Comparison of ENCODE assay signal across 8 cellular contexts in genomic region chr19:5622465-5623396, GRCh38. TPM values are rescaled to one million over a fixed set of nuclear protein-coding genes. Genes with fewer than 3 reads are reported as not detected.
DNase-seq lines count a peak whose midpoint lies in the region; FAIRE-seq and TF ChIP-seq lines count a peak whose summit lies in the region.

SAFB (plus strand) TSS chr19:5623083; CDS start chr19:5623206, 123 bp downstream.
SAFB2 (minus strand) TSS chr19:5622776; CDS start chr19:5622715, 61 bp downstream.

- H3K4me1 ChIP-seq in neuronal stem cell (ENCODE audit: control insufficient read depth in 2 of 2, insufficient read depth in 1 of 2, low read depth in 1 of 2, low read length in 2 of 2) = peaks cover 5 to 26% of the 10 kb centered on the region in 2 donors

- peak within 1 kb of the TSS; percentile 50 for H2BK15ac ChIP-seq in neuronal stem cell (ENCODE audit: low read length)

- no peaks in the 10 kb centered on the region for H3K27me3 ChIP-seq in neuronal stem cell (ENCODE audit: control insufficient read depth in 3 of 3, insufficient read depth in 3 of 3, low read depth in 1 of 3, low read length in 3 of 3)

- peaks cover 3% of the 10 kb centered on the region for H3K27me3 Mint-ChIP-seq in HFFc6 (ENCODE audit: insufficient read depth)
- no peaks in the 10 kb centered on the region for H3K27me3 Mint-ChIP-seq in activated naive CD4-positive, alpha-beta T cell treated with anti-CD3 and anti-CD28 coated beads, Interleukin-2, amount 10 ng/mL, durations not matched to agents 7 days and 5 days

- no CpG with 5 or more reads among the region's 116 CpGs for WGBS in neuronal stem cell (ENCODE audit: extremely low coverage in 2 of 2, insufficient read length in 2 of 2, insufficient replicate concordance in 1 of 2), 2 donors

- H3K4me3 ChIP-seq in NB4 (ENCODE audit: low read depth, low read length) = peak within 1 kb of the TSS; percentile 95
- peak within 1 kb of the TSS; percentile 97 for H3K4me3 ChIP-seq in SK-N-MC
- peak within 1 kb of the TSS; percentile 96 to 99 for H3K4me3 ChIP-seq in neuronal stem cell (ENCODE audit: low read length in 2 of 2)

- no peak within 1 kb of the TSS for H2BK120ac ChIP-seq in neuronal stem cell (ENCODE audit: low read depth, low read length)

- DNase-seq in GM04503 (ENCODE audit: low read depth) = peak; percentile 94
- DNase-seq in HFFc6 = peak; percentile 99
- DNase-seq in NB4 (ENCODE audit: low read depth) = peak; percentile 97
- peak; percentile 97 for DNase-seq in SK-N-MC (ENCODE audit: low read depth, low spot score)
- DNase-seq in activated naive CD4-positive, alpha-beta T cell treated with anti-CD3 and anti-CD28 coated beads, Interleukin-2, amount 10 ng/mL, durations not matched to agents 7 days and 5 days = peak; percentile 100
- peak; percentile 91 to 93 for DNase-seq in frontal cortex (ENCODE audit: low spot score in 2 of 2)
- peak; percentile 100 for DNase-seq in neuronal stem cell (ENCODE audit: low spot score)

- H3K4me1 Mint-ChIP-seq in HFFc6 (ENCODE audit: low read depth) = peaks cover 54% of the 10 kb centered on the region
- peaks cover 67% of the 10 kb centered on the region for H3K4me1 Mint-ChIP-seq in activated naive CD4-positive, alpha-beta T cell treated with anti-CD3 and anti-CD28 coated beads, Interleukin-2, amount 10 ng/mL, durations not matched to agents 7 days and 5 days

- H2AFZ ChIP-seq in neuronal stem cell (ENCODE audit: low read length) = peak within 1 kb of the TSS; percentile 96

- TF ChIP-seq CTCF in HFFc6 (IDR thresholded peaks at IDR 0.05) (no peak), NB4 (IDR thresholded peaks at IDR 0.05; ENCODE audit: low read depth, low read length) (no peak), subcutaneous adipose tissue (IDR thresholded peaks at IDR 0.05; ENCODE audit: low read depth) (no peak)

- peak; percentile 39 for FAIRE-seq in frontal cortex (lab: Jason Lieb, UNC)

- H3K27ac ChIP-seq in SK-N-MC (peak within 1 kb of the TSS; percentile 92), neuronal stem cell (replicated peaks; ENCODE audit: low read length) (peak within 1 kb of the TSS; percentile 91)

- peaks cover 65% of the 10 kb centered on the region for H3K36me3 Mint-ChIP-seq in HFFc6 (ENCODE audit: low read depth)
- peaks cover 74% of the 10 kb centered on the region for H3K36me3 Mint-ChIP-seq in activated naive CD4-positive, alpha-beta T cell treated with anti-CD3 and anti-CD28 coated beads, Interleukin-2, amount 10 ng/mL, durations not matched to agents 7 days and 5 days

- peak; percentile 96 for TF ChIP-seq POLR2A in NB4 (IDR thresholded peaks at IDR 0.05; ENCODE audit: extremely low read depth, insufficient read length)

- H2BK5ac ChIP-seq in neuronal stem cell (ENCODE audit: low read length) = peak within 1 kb of the TSS; percentile 83

- no peak within 1 kb of the TSS for H4K8ac ChIP-seq in neuronal stem cell (ENCODE audit: low read depth, low read length)

- H3K36me3 ChIP-seq in SK-N-MC (ENCODE audit: insufficient read depth, low read length) (peaks cover 66% of the 10 kb centered on the region), neuronal stem cell (replicated peaks in 1 of 2; ENCODE audit: control insufficient read depth in 2 of 2, insufficient read depth in 2 of 2, low read length in 2 of 2) (peaks cover 35 to 69% of the 10 kb centered on the region in 2 donors)

- H3K18ac ChIP-seq in neuronal stem cell (ENCODE audit: low read length) = peak within 1 kb of the TSS; percentile 99

- peak within 1 kb of the TSS; percentile 100 for H3K27ac Mint-ChIP-seq in HFFc6
- peak within 1 kb of the TSS; percentile 100 for H3K27ac Mint-ChIP-seq in activated naive CD4-positive, alpha-beta T cell treated with anti-CD3 and anti-CD28 coated beads, Interleukin-2, amount 10 ng/mL, durations not matched to agents 7 days and 5 days

- peaks cover 9% of the 10 kb centered on the region for H3K79me1 ChIP-seq in neuronal stem cell (ENCODE audit: low read depth, low read length)

- no peak within 1 kb of the TSS for H4K91ac ChIP-seq in neuronal stem cell (ENCODE audit: low read depth, low read length, poor library complexity)

- H3K9me3 ChIP-seq in SK-N-MC (ENCODE audit: low read depth, low read length) (no peaks in the 10 kb centered on the region), neuronal stem cell (replicated peaks in 1 of 2; ENCODE audit: control insufficient read depth in 2 of 2, insufficient read depth in 1 of 2, low read depth in 1 of 2, low read length in 2 of 2) (no peaks in the 10 kb centered on the region)

- peak within 1 kb of the TSS; percentile 84 for H3K4me2 ChIP-seq in neuronal stem cell (ENCODE audit: insufficient read depth, low read length, poor library complexity, severe bottlenecking)

- peak within 1 kb of the TSS; percentile 100 for H3K9ac ChIP-seq in SK-N-MC (ENCODE audit: insufficient read length)
- H3K9ac ChIP-seq in neuronal stem cell (ENCODE audit: low read depth, low read length, poor library complexity) = peak within 1 kb of the TSS; percentile 98

- H3K23ac ChIP-seq in neuronal stem cell (ENCODE audit: low read depth, low read length, poor library complexity) = peak within 1 kb of the TSS; percentile 89

- CTCF ChIA-PET in activated naive CD4-positive, alpha-beta T cell treated with anti-CD3 and anti-CD28 coated beads, Interleukin-2, amount 10 ng/mL, durations not matched to agents 7 days and 5 days (lab: Charles Lee) = interaction anchor here (3.3 kb wide), 1 partner anchor 67 kb away, joined by 15 read pairs; the partner anchor contains the start of gene RPL36

- H2AK5ac ChIP-seq in neuronal stem cell (ENCODE audit: low read depth, low read length) = peak within 1 kb of the TSS; percentile 93

- peak within 1 kb of the TSS; percentile 79 for H3K14ac ChIP-seq in neuronal stem cell (ENCODE audit: low read length)

- H2BK12ac ChIP-seq in neuronal stem cell (ENCODE audit: low read length) = no peak within 1 kb of the TSS

- peak within 1 kb of the TSS; percentile 58 for H3K4ac ChIP-seq in neuronal stem cell (ENCODE audit: low read length)

- H3K9me3 Mint-ChIP-seq in HFFc6 = peaks cover 3% of the 10 kb centered on the region; the same call in 1 of the 2 replicates
- no peaks in the 10 kb centered on the region for H3K9me3 Mint-ChIP-seq in activated naive CD4-positive, alpha-beta T cell treated with anti-CD3 and anti-CD28 coated beads, Interleukin-2, amount 10 ng/mL, durations not matched to agents 7 days and 5 days

- H3K4me3 Mint-ChIP-seq in HFFc6 = peak within 1 kb of the TSS; percentile 100
- H3K4me3 Mint-ChIP-seq in activated naive CD4-positive, alpha-beta T cell treated with anti-CD3 and anti-CD28 coated beads, Interleukin-2, amount 10 ng/mL, durations not matched to agents 7 days and 5 days = peak within 1 kb of the TSS; percentile 100

RNA-seq across cellular contexts. Expression of gene SAFB, which starts in this region (rescaled TPM):
- 10 to 100 TPM; 41.7 to 53.6 (median 49.3) TPM for total RNA-seq in HFFc6 (2021; fragmentation: NEBNext Ultra II Directional; extraction: Animal tissue kit (Norgen Biotek cat#: 25700))
- 86.4 TPM for total RNA-seq in frontal cortex
- polyA plus RNA-seq in neuronal stem cell (2013, experiment 1 of 2) = 64.3 TPM
- 62.1 TPM for polyA plus RNA-seq in neuronal stem cell (2013, experiment 2 of 2)
- total RNA-seq in subcutaneous adipose tissue = 100 to 1,000 TPM in 2 of 4 donors, 10 to 100 TPM in 2; 65.5 to 135 (median 86.4) TPM

RNA-seq across cellular contexts. Expression of gene SAFB2, which starts in this region (rescaled TPM):
- total RNA-seq in HFFc6 (2021; fragmentation: NEBNext Ultra II Directional; extraction: Animal tissue kit (Norgen Biotek cat#: 25700)) = 10 to 100 TPM; 30.4 to 41.8 (median 37.3) TPM
- total RNA-seq in frontal cortex (37.9 TPM), subcutaneous adipose tissue (10 to 100 TPM; 33.6 to 72.0 (median 45.2) TPM)
- polyA plus RNA-seq in neuronal stem cell (2013, experiment 1 of 2) = 32.8 TPM
- polyA plus RNA-seq in neuronal stem cell (2013, experiment 2 of 2) = 33.4 TPM

Comparison
In these comparisons a context has a peak if more than half of its experiments do, and no peak if none do; other contexts are left out.
1. Peak in every context shown above with its lines: DNase-seq, H3K4me3 ChIP-seq and H3K27ac ChIP-seq.